In the genomic region with DNA sequence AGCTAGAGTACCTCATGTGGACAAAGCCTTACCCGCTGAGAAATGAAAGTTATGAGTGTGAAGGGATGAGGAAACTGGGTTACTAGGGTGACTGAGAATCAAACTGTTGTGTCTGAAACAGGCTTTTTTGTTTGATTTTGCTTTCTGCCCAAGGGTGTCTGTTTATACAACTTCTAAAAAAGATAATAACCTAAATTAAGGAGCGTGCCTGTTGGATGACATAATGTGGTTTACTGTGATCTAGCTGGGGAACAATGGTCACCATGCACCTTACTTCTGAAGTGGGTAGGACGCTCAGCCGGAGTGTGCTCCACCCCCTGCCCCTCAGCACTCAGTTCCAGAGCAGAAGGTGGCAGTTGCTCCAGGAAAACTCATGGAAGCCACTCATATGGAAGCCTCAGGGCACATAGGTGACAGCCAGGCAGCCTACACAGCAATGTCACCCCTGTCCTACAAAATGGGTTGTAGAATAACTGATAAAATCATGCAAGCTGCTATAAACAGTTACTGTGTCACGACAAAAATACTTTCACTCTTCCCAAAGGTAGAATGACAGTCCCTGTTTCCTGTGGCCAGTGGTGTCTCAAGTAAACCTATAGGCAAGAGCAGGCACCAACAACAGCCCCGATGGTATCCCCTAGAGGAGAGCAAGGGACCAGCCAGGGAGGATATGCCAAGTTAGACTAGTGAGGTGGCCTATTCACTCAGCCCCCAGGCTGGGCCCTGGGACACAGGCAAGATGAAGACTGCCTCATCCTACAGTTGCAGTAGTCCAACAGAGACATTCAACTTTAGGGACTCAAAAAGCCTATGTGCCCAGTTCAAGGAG, we compare ENCODE assay signal across 11 cellular contexts. TPM values are rescaled to one million over a fixed set of nuclear protein-coding genes. Genes with fewer than 3 reads are reported as not detected.
DNase-seq lines count a peak whose midpoint lies in the region; ATAC-seq and TF ChIP-seq lines count a peak whose summit lies in the region.
"Had no signal": no experiment of that assay in that cellular context is flagged by ENCODE, and none has a peak within 500 bp of the region (broad histone marks: within the 10 kb centered on the region; RNA-seq: fewer than 3 reads in every experiment).

No MANE protein-coding gene starts in this region.

- H3F3A ChIP-seq in PC-3 (ENCODE audit: low read length, unreplicated experiment) = no peaks in the 10 kb centered on the region

- H2BK12ac ChIP-seq in mesenchymal stem cell (ENCODE audit: low read length in 2 of 2) = peak overlapping the region in 1 of 2 experiments; percentile 29

- no peaks in the 10 kb centered on the region for H3K27me3 Mint-ChIP-seq in osteocyte (ENCODE audit: unreplicated experiment)
- H3K27me3 Mint-ChIP-seq: activated naive CD4-positive, alpha-beta T cell treated with anti-CD3 and anti-CD28 coated beads, Interleukin-2, amount 50 U/mL, for 24 hours had no signal

- no peak overlapping the region for H3K27ac ChIP-seq in PC-3 (ENCODE audit: low read length)
- H3K27ac ChIP-seq in mesenchymal stem cell (ENCODE audit: low read length, poor library complexity, severe bottlenecking) = no peak overlapping the region

- peaks cover 8% of the 10 kb centered on the region for H3K36me3 Mint-ChIP-seq in osteocyte (ENCODE audit: unreplicated experiment)

- peaks cover 18% of the 10 kb centered on the region for H3K4me1 ChIP-seq in PC-3 (ENCODE audit: insufficient read depth, low read length)
- H3K4me1 ChIP-seq in mesenchymal stem cell (ENCODE audit: control insufficient read depth, insufficient read depth, low read depth, low read length) = peaks cover 14% of the 10 kb centered on the region

- H3K4me1 Mint-ChIP-seq in osteocyte (ENCODE audit: unreplicated experiment) = peaks cover 16% of the 10 kb centered on the region

- ATAC-seq in GM18498 (IDR thresholded peaks at IDR 0.05; ENCODE audit: unreplicated experiment) (peak; percentile 33), HG02798 (IDR thresholded peaks at IDR 0.05; ENCODE audit: poor library complexity, unreplicated experiment) (peak; percentile 30), PC-3 (peak; percentile 18), GM21576 (IDR thresholded peaks at IDR 0.05; ENCODE audit: unreplicated experiment) (no peak), left lobe of liver (no peak)

- H3K27ac Mint-ChIP-seq in osteocyte (ENCODE audit: unreplicated experiment) = no peak overlapping the region
- H3K27ac Mint-ChIP-seq: activated naive CD4-positive, alpha-beta T cell treated with anti-CD3 and anti-CD28 coated beads, Interleukin-2, amount 50 U/mL, for 24 hours had no signal

- peak overlapping the region in 1 of 2 experiments; percentile 11 for H3K4ac ChIP-seq in mesenchymal stem cell (ENCODE audit: low read depth in 1 of 2, low read length in 2 of 2)

- H3K27me3 ChIP-seq in PC-3 (ENCODE audit: low read length) (no peaks in the 10 kb centered on the region), mesenchymal stem cell (ENCODE audit: control insufficient read depth in 1 of 2, insufficient read depth in 1 of 2, low read length in 2 of 2) (no peaks in the 10 kb centered on the region)

- H2BK120ac ChIP-seq in mesenchymal stem cell (ENCODE audit: low read depth, low read length) = no peak overlapping the region

- peaks cover 4% of the 10 kb centered on the region for H3K9me3 Mint-ChIP-seq in osteocyte (ENCODE audit: unreplicated experiment)
- H3K9me3 Mint-ChIP-seq: activated naive CD4-positive, alpha-beta T cell treated with anti-CD3 and anti-CD28 coated beads, Interleukin-2, amount 50 U/mL, for 24 hours; neural crest cell had no signal

- H3K79me1 ChIP-seq in mesenchymal stem cell (replicated peaks; ENCODE audit: low read length, poor library complexity, severe bottlenecking) = peaks cover 40% of the 10 kb centered on the region

- intact Hi-C loops in PC-3 (cut with micrococcal nuclease) = no loop called here

- no peak overlapping the region for H4K91ac ChIP-seq in mesenchymal stem cell (ENCODE audit: low read length)

- WGBS in mesenchymal stem cell = 70% methylated on average over 6 of the region's 6 CpGs

- no peaks in the 10 kb centered on the region for H3K79me2 ChIP-seq in PC-3 (ENCODE audit: low read length)

- H3K9me3 ChIP-seq in PC-3 (ENCODE audit: low read length) (no peaks in the 10 kb centered on the region), mesenchymal stem cell (ENCODE audit: control insufficient read depth, low read length) (no peaks in the 10 kb centered on the region)
- H3K9me3 ChIP-seq: SK-N-SH had no signal

- H3K18ac ChIP-seq in mesenchymal stem cell (ENCODE audit: low read depth in 1 of 2, low read length in 2 of 2) = peak overlapping the region in 1 of 2 experiments; percentile 18

- H3K14ac ChIP-seq in mesenchymal stem cell (ENCODE audit: low read length in 2 of 2) = no peak overlapping the region

- H3K4me2 ChIP-seq in PC-3 (ENCODE audit: low read length) = no peak overlapping the region
- no peak overlapping the region for H3K4me2 ChIP-seq in mesenchymal stem cell (ENCODE audit: low read length, poor library complexity, severe bottlenecking)
- H3K4me2 ChIP-seq: SK-N-SH had no signal

- H2AFZ ChIP-seq in PC-3 (ENCODE audit: low read length) = no peak overlapping the region
- no peak overlapping the region for H2AFZ ChIP-seq in mesenchymal stem cell (ENCODE audit: low read depth, low read length)

- H2BK15ac ChIP-seq in mesenchymal stem cell (ENCODE audit: low read depth, poor library complexity, severe bottlenecking) = no peak overlapping the region

- H2AK5ac ChIP-seq in mesenchymal stem cell (ENCODE audit: low read length, severe bottlenecking) = no peak overlapping the region

- H3K36me3 ChIP-seq in PC-3 (ENCODE audit: low read depth, low read length) (no peaks in the 10 kb centered on the region), mesenchymal stem cell (ENCODE audit: control insufficient read depth in 1 of 2, insufficient read depth in 2 of 2, low read depth in 1 of 2, low read length in 2 of 2) (peaks cover 0 to 18% of the 10 kb centered on the region in 2 experiments)

- DNase-seq in PC-3 (no peak), mesenchymal stem cell (peak; percentile 26), left lobe of liver (ENCODE audit: low spot score) (no peak), GM20000 (ENCODE audit: low spot score) (no peak), osteocyte (ENCODE audit: extremely low spot score, unreplicated experiment) (no peak)
- DNase-seq: SK-N-SH had no signal

- no TSS peak for BruUV-seq in PC-3 (replicated peaks; lab: Mats Ljungman, UMichigan)

- no peaks in the 10 kb centered on the region for H4K20me1 ChIP-seq in PC-3 (ENCODE audit: low read length)

- H3K4me3 Mint-ChIP-seq in osteocyte (ENCODE audit: unreplicated experiment) = no peak overlapping the region
- H3K4me3 Mint-ChIP-seq: activated naive CD4-positive, alpha-beta T cell treated with anti-CD3 and anti-CD28 coated beads, Interleukin-2, amount 50 U/mL, for 24 hours; neural crest cell had no signal

- TF ChIP-seq CTCF in PC-3 (conservative IDR thresholded peaks at IDR 0.05; ENCODE audit: low read depth, low read length) (no peak), GM20000 (IDR thresholded peaks at IDR 0.05; ENCODE audit: extremely low read depth, missing control alignments) (no peak), osteocyte (IDR thresholded peaks at IDR 0.05) (no peak)

- H3K4me3 ChIP-seq in PC-3 (ENCODE audit: low read length) = no peak overlapping the region
- H3K4me3 ChIP-seq in mesenchymal stem cell (ENCODE audit: insufficient read depth in 1 of 2, low read depth in 1 of 2, low read length in 2 of 2) = no peak overlapping the region

- CTCF ChIA-PET in PC-3 (lab: Charles Lee) = no interaction called here

- H3K23ac ChIP-seq in mesenchymal stem cell (ENCODE audit: low read length in 2 of 2) = no peak overlapping the region

- H4K8ac ChIP-seq in mesenchymal stem cell (ENCODE audit: low read length) = no peak overlapping the region

- H3K9ac ChIP-seq in PC-3 (ENCODE audit: low read length) (no peak overlapping the region), mesenchymal stem cell (ENCODE audit: low read length) (no peak overlapping the region)
- H3K9ac ChIP-seq: SK-N-SH had no signal

- no peaks in the 10 kb centered on the region for H3K9me2 ChIP-seq in PC-3 (replicated peaks; ENCODE audit: low read length)
- H3K9me2 ChIP-seq: SK-N-SH had no signal

- POLR2A ChIA-PET in PC-3 (lab: Charles Lee; ENCODE audit: unreplicated experiment) = no interaction called here

- H2BK5ac ChIP-seq in mesenchymal stem cell (ENCODE audit: low read depth, low read length, poor library complexity, severe bottlenecking) = no peak overlapping the region

RNA-seq across cellular contexts. Expression of gene SIPA1L2, which starts 29.3 kb away (rescaled TPM):
- total RNA-seq in PC-3 (2014; rRNA removed) (8.9 and 9.8 TPM in 2 replicates), left lobe of liver (3.0 TPM), osteocyte (12.3 and 14.5 TPM in 2 replicates)
- polyA plus RNA-seq in mesenchymal stem cell (2013, experiment 1 of 2) = 10.2 TPM
- polyA plus RNA-seq in mesenchymal stem cell (2013, experiment 2 of 2) = 9.6 TPM

Comparison
In these comparisons a context has a peak if more than half of its experiments do, and no peak if none do; other contexts are left out.
1. ATAC-seq: peak in GM18498 (single experiment), HG02798 (single experiment) and PC-3 (single experiment); none in GM21576 (single experiment) and left lobe of liver (single experiment).